ENCODE assay signal across 8 cellular contexts in the genomic region with DNA sequence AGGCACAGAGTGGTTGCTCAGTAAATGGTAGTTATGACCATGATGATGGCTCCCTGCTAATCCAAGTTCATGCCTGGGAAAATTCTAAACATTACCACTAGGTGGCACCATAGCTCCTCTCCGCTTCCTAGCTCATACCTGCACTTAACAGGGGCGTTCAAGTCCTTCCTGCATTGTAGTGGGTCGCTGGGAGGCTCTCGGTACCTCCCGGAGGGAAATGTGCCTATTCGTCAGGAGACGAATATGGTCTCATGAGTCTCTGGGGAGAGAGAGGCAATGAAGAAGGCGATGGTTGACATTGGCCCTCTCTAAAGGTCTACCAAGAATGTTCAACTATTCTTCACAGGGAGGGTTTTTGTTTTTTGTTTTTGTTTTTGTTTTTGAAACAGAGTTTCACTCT. TPM values are rescaled to one million over a fixed set of nuclear protein-coding genes. Genes with fewer than 3 reads are reported as not detected.
DNase-seq lines count a peak whose midpoint lies in the region; ATAC-seq and TF ChIP-seq lines count a peak whose summit lies in the region.

No MANE protein-coding gene starts in this region.

- no peak overlapping the region for H3K4me3 ChIP-seq in lower lobe of right lung

- DNase-seq in activated naive CD4-positive, alpha-beta T cell treated with Interleukin-2 at 50 U/mL for 16 hours = peak; percentile 49
- no peak for DNase-seq in activated naive CD4-positive, alpha-beta T cell (lab: John Stamatoyannopoulos, UW)
- DNase-seq in NCI-H510A (lab: John Stamatoyannopoulos, UW) = peak; percentile 26
- peak; percentile 88 for DNase-seq in dermis blood vessel endothelial cell
- DNase-seq in lower lobe of right lung = no peak
- DNase-seq in stimulated activated CD8-positive, alpha-beta memory T cell treated with anti-CD3 and anti-CD28 coated beads, Interleukin-4, amount 100 ng/mL, for 48 hours = peak; percentile 65

- H3K9me3 ChIP-seq in lower lobe of right lung = no peaks in the 10 kb centered on the region

- H3K27me3 ChIP-seq in lower lobe of right lung (ENCODE audit: low read depth) = peaks cover 2% of the 10 kb centered on the region

- ATAC-seq in HG03196 (IDR thresholded peaks at IDR 0.05; ENCODE audit: unreplicated experiment) (peak; percentile 71), lower lobe of right lung (peak; percentile 84 to 92)
- peak; percentile 68 to 81 for ATAC-seq in activated CD4-positive, CD25-positive, alpha-beta regulatory T cell treated with anti-CD3 and anti-CD28 coated beads, Interleukin-2, amount 50 U/mL, for 24 hours

- H3K27ac ChIP-seq in lower lobe of right lung = no peak overlapping the region

- intact Hi-C loops in lower lobe of right lung (cut with DNase I) = no loop called here

- peak; percentile 91 for TF ChIP-seq CTCF in lower lobe of right lung (IDR thresholded peaks at IDR 0.05)

- no peaks in the 10 kb centered on the region for H3K36me3 ChIP-seq in lower lobe of right lung

- no peaks in the 10 kb centered on the region for H3K4me1 ChIP-seq in lower lobe of right lung

RNA-seq across cellular contexts. Expression of gene MESP1, which starts 10.9 kb away (rescaled TPM):
- total RNA-seq in dermis blood vessel endothelial cell = 0.14 and 0.34 TPM in 2 replicates
- total RNA-seq in lower lobe of right lung = 0.53 TPM

RNA-seq across cellular contexts. Expression of gene MESP2, which starts 36.0 kb away (rescaled TPM):
- total RNA-seq in dermis blood vessel endothelial cell (0.28 TPM in 1 of 2 replicates, not detected in the other), lower lobe of right lung (not detected)

RNA-seq across cellular contexts. Expression of gene WDR93, which starts 49.5 kb away (rescaled TPM):
- total RNA-seq in dermis blood vessel endothelial cell = not detected in 2 replicates
- total RNA-seq in lower lobe of right lung = 1.2 TPM

RNA-seq across cellular contexts. Expression of gene PEX11A, which starts 49.6 kb away (rescaled TPM):
- total RNA-seq in dermis blood vessel endothelial cell (3.1 and 6.5 TPM in 2 replicates), lower lobe of right lung (10.1 TPM)

Comparison
In these comparisons a context has a peak if more than half of its experiments do, and no peak if none do; other contexts are left out.
1. DNase-seq: peak in activated naive CD4-positive, alpha-beta T cell treated with Interleukin-2 at 50 U/mL for 16 hours (single experiment), NCI-H510A (single experiment), dermis blood vessel endothelial cell (single experiment) and stimulated activated CD8-positive, alpha-beta memory T cell treated with anti-CD3 and anti-CD28 coated beads, Interleukin-4, amount 100 ng/mL, for 48 hours (single experiment); none in activated naive CD4-positive, alpha-beta T cell (0 of 4) and lower lobe of right lung (single experiment).
2. Peak in every context shown above with its lines, with median percentiles within 50 percentile points of each other: ATAC-seq.